ENCODE assay signal across 8 cellular contexts in genomic region chr4:145178740-145179139, GRCh38. TPM values are rescaled to one million over a fixed set of nuclear protein-coding genes. Genes with fewer than 3 reads are reported as not detected.
DNase-seq lines count a peak whose midpoint lies in the region; ATAC-seq and TF ChIP-seq lines count a peak whose summit lies in the region.

No MANE protein-coding gene starts in this region.

- no peaks in the 10 kb centered on the region for H3K27me3 ChIP-seq in RWPE2 (ENCODE audit: insufficient read depth, poor library complexity, severe bottlenecking)
- no peaks in the 10 kb centered on the region for H3K27me3 ChIP-seq in parathyroid adenoma (ENCODE audit: control insufficient read depth, insufficient read depth, low read length)

- H3K36me3 ChIP-seq in RWPE2 (ENCODE audit: low read depth) (peaks cover 15% of the 10 kb centered on the region), parathyroid adenoma (ENCODE audit: control insufficient read depth, insufficient read depth, low read length) (no peaks in the 10 kb centered on the region)

- H2AFZ ChIP-seq in parathyroid adenoma: no peak overlapping the region

- peak overlapping the region; percentile 90 for H3K4me2 ChIP-seq in parathyroid adenoma (ENCODE audit: low read length)

- H3K79me2 ChIP-seq in parathyroid adenoma: peaks cover 24% of the 10 kb centered on the region

- H3K9me3 ChIP-seq in RWPE2 (ENCODE audit: severe bottlenecking): no peaks in the 10 kb centered on the region
- no peaks in the 10 kb centered on the region for H3K9me3 ChIP-seq in parathyroid adenoma (ENCODE audit: control insufficient read depth, low read length)

- TF ChIP-seq CTCF in GM20000 (IDR thresholded peaks at IDR 0.05; ENCODE audit: extremely low read depth, missing control alignments) (no peak), RWPE2 (IDR thresholded peaks at IDR 0.05; ENCODE audit: poor library complexity, severe bottlenecking) (no peak), epithelial cell of proximal tubule (conservative IDR thresholded peaks at IDR 0.05; ENCODE audit: low read depth, low read length) (no peak), parathyroid adenoma (IDR thresholded peaks at IDR 0.05) (no peak)

- no peak for ATAC-seq in RWPE2 (ENCODE audit: low read depth)
- no peak for ATAC-seq in HG02623 (IDR thresholded peaks at IDR 0.05; ENCODE audit: unreplicated experiment)
- ATAC-seq in GM18909 (IDR thresholded peaks at IDR 0.05; ENCODE audit: poor library complexity, unreplicated experiment): no peak

- H3K9ac ChIP-seq in parathyroid adenoma: no peak overlapping the region

- peaks cover 11% of the 10 kb centered on the region for H3K4me1 ChIP-seq in RWPE2 (ENCODE audit: insufficient read depth, poor library complexity, severe bottlenecking)
- H3K4me1 ChIP-seq in parathyroid adenoma: peaks cover 3% of the 10 kb centered on the region

- H3K4me3 ChIP-seq in RWPE2 (ENCODE audit: severe bottlenecking) (peak overlapping the region; percentile 72), epithelial cell of proximal tubule (ENCODE audit: low read depth, low read length) (peak overlapping the region; percentile 82), parathyroid adenoma (ENCODE audit: low read depth, low read length) (peak overlapping the region; percentile 74)

- H3K27ac ChIP-seq in RWPE2 (ENCODE audit: poor library complexity, severe bottlenecking): peak overlapping the region; percentile 79
- H3K27ac ChIP-seq in parathyroid adenoma: peak overlapping the region; percentile 91

- peak; percentile 42 for DNase-seq in GM20000 (ENCODE audit: low spot score)
- DNase-seq in RWPE2 (ENCODE audit: low spot score): no peak
- no peak for DNase-seq in epithelial cell of proximal tubule (ENCODE audit: low read depth)
- DNase-seq in NCI-H774 (lab: John Stamatoyannopoulos, UW): no peak
- no peak for DNase-seq in globus pallidus (ENCODE audit: low spot score)

RNA-seq across cellular contexts. Expression of gene OTUD4, which starts 1.6 kb away (rescaled TPM):
- total RNA-seq in epithelial cell of proximal tubule: 17.2 and 20.0 TPM in 2 replicates
